22 cellular contexts compared by ENCODE assay signal in genomic region chr22:48706934-48707748, GRCh38.
DNase-seq lines count a peak whose midpoint lies in the region; ATAC-seq, FAIRE-seq and TF ChIP-seq lines count a peak whose summit lies in the region.
"Had no signal": no experiment of that assay in that cellular context is flagged by ENCODE, and none has a peak within 500 bp of the region (broad histone marks: within the 10 kb centered on the region; RNA-seq: fewer than 3 reads in every experiment).

No MANE protein-coding gene starts in this region.

- intact Hi-C loops in kidney (cut with DNase I) (no loop called here), sciatic nerve (cut with DNase I) (no loop called here)

- no peak overlapping the region for H3K9ac ChIP-seq in kidney (ENCODE audit: low read length in 2 of 2)

- H3K4me1 Mint-ChIP-seq in activated naive CD8-positive, alpha-beta T cell treated with anti-CD3 and anti-CD28 coated beads, Interleukin-2, amount 10 ng/mL, durations not matched to agents 7 days and 5 days = no peaks in the 10 kb centered on the region
- H3K4me1 Mint-ChIP-seq in activated naive CD8-positive, alpha-beta T cell treated with anti-CD3 and anti-CD28 coated beads for 36 hours = no peaks in the 10 kb centered on the region
- H3K4me1 Mint-ChIP-seq: CD4-positive, CD25-positive, alpha-beta regulatory T cell had no signal

- H3K4me3 ChIP-seq in H7 (ENCODE audit: insufficient read depth, low read depth, low read length) (no peak overlapping the region), kidney (ENCODE audit: low read length in 2 of 2) (no peak overlapping the region)
- H3K4me3 ChIP-seq: SK-N-MC had no signal

- no peaks in the 10 kb centered on the region for H3K36me3 Mint-ChIP-seq in activated naive CD8-positive, alpha-beta T cell treated with anti-CD3 and anti-CD28 coated beads, Interleukin-2, amount 10 ng/mL, durations not matched to agents 7 days and 5 days
- no peaks in the 10 kb centered on the region for H3K36me3 Mint-ChIP-seq in activated naive CD8-positive, alpha-beta T cell treated with anti-CD3 and anti-CD28 coated beads for 36 hours
- H3K36me3 Mint-ChIP-seq: CD4-positive, CD25-positive, alpha-beta regulatory T cell had no signal

- H3K9me3 ChIP-seq in kidney (ENCODE audit: control insufficient read depth in 1 of 2, low read length in 2 of 2) = no peaks in the 10 kb centered on the region

- H3K27ac ChIP-seq in kidney (ENCODE audit: low read depth in 2 of 2, low read length in 2 of 2) = no peak overlapping the region
- H3K27ac ChIP-seq: SK-N-MC had no signal

- H3K27me3 Mint-ChIP-seq in activated naive CD8-positive, alpha-beta T cell treated with anti-CD3 and anti-CD28 coated beads, Interleukin-2, amount 10 ng/mL, durations not matched to agents 7 days and 5 days = no peaks in the 10 kb centered on the region
- no peaks in the 10 kb centered on the region for H3K27me3 Mint-ChIP-seq in activated naive CD8-positive, alpha-beta T cell treated with anti-CD3 and anti-CD28 coated beads for 36 hours
- H3K27me3 Mint-ChIP-seq: CD4-positive, CD25-positive, alpha-beta regulatory T cell had no signal

- H3K27me3 ChIP-seq in H7 (ENCODE audit: control insufficient read depth, insufficient read depth, low read length) = no peaks in the 10 kb centered on the region

- H3K4me1 ChIP-seq in kidney (ENCODE audit: control insufficient read depth in 1 of 2, insufficient read depth in 1 of 2, low read depth in 1 of 2, low read length in 2 of 2) = no peaks in the 10 kb centered on the region

- H3K36me3 ChIP-seq in H7 (replicated peaks; ENCODE audit: control insufficient read depth, insufficient read depth, low read length) (no peaks in the 10 kb centered on the region), kidney (ENCODE audit: control insufficient read depth in 1 of 2, insufficient read depth in 2 of 2, low read length in 2 of 2) (no peaks in the 10 kb centered on the region)

- no peak for ATAC-seq in activated naive CD8-positive, alpha-beta T cell treated with anti-CD3 and anti-CD28 coated beads, Interleukin-2, amount 10 ng/mL, durations not matched to agents 7 days and 5 days (ENCODE audit: low read depth)
- ATAC-seq in sciatic nerve (no peak), HG02840 (IDR thresholded peaks at IDR 0.05; ENCODE audit: low FRiP score, unreplicated experiment) (no peak), HG03439 (IDR thresholded peaks at IDR 0.05; ENCODE audit: unreplicated experiment) (no peak)

- no peak for FAIRE-seq in kidney (lab: Jason Lieb, UNC)
- FAIRE-seq: H54 had no signal

- peak; percentile 13 for DNase-seq in activated naive CD8-positive, alpha-beta T cell treated with anti-CD3 and anti-CD28 coated beads, Interleukin-2, amount 10 ng/mL, durations not matched to agents 7 days and 5 days
- no peak for DNase-seq in activated naive CD8-positive, alpha-beta T cell treated with anti-CD3 and anti-CD28 coated beads for 36 hours
- DNase-seq in H7 = peak; percentile 42
- peak; percentile 54 for DNase-seq in kidney
- DNase-seq in sciatic nerve (ENCODE audit: low spot score) = peak; percentile 41
- no peak for DNase-seq in NCI-H345 (lab: John Stamatoyannopoulos, UW)
- DNase-seq: CD4-positive, CD25-positive, alpha-beta regulatory T cell; DMS153; DND-41; KBM-7; NCI-H1105 treated with DMSO at 0.1 percent for 48 hours; NCI-H146; NCI-H1930; NCI-H2107; NCI-H446 treated with DMSO at 0.1 percent for 48 hours; NCI-H526; RPMI8226; SHP77 treated with DMSO at 0.1 percent for 48 hours had no signal

- POLR2A ChIA-PET in activated naive CD8-positive, alpha-beta T cell treated with anti-CD3 and anti-CD28 coated beads, Interleukin-2, amount 10 ng/mL, durations not matched to agents 7 days and 5 days (lab: Charles Lee) = no interaction called here

- H3K27ac Mint-ChIP-seq in activated naive CD8-positive, alpha-beta T cell treated with anti-CD3 and anti-CD28 coated beads, Interleukin-2, amount 10 ng/mL, durations not matched to agents 7 days and 5 days = no peak overlapping the region
- H3K27ac Mint-ChIP-seq in activated naive CD8-positive, alpha-beta T cell treated with anti-CD3 and anti-CD28 coated beads for 36 hours = no peak overlapping the region
- H3K27ac Mint-ChIP-seq: CD4-positive, CD25-positive, alpha-beta regulatory T cell had no signal

- H3K9me3 Mint-ChIP-seq in activated naive CD8-positive, alpha-beta T cell treated with anti-CD3 and anti-CD28 coated beads, Interleukin-2, amount 10 ng/mL, durations not matched to agents 7 days and 5 days = no peaks in the 10 kb centered on the region
- H3K9me3 Mint-ChIP-seq in activated naive CD8-positive, alpha-beta T cell treated with anti-CD3 and anti-CD28 coated beads for 36 hours = no peaks in the 10 kb centered on the region
- H3K9me3 Mint-ChIP-seq: CD4-positive, CD25-positive, alpha-beta regulatory T cell had no signal

- no peak for TF ChIP-seq CTCF in kidney (IDR thresholded peaks at IDR 0.05; ENCODE audit: borderline replicate concordance, extremely low read depth, insufficient read depth)

- H3K4me3 Mint-ChIP-seq in activated naive CD8-positive, alpha-beta T cell treated with anti-CD3 and anti-CD28 coated beads, Interleukin-2, amount 10 ng/mL, durations not matched to agents 7 days and 5 days = no peak overlapping the region
- H3K4me3 Mint-ChIP-seq in activated naive CD8-positive, alpha-beta T cell treated with anti-CD3 and anti-CD28 coated beads for 36 hours = no peak overlapping the region
- H3K4me3 Mint-ChIP-seq: CD4-positive, CD25-positive, alpha-beta regulatory T cell had no signal

Comparison
In these comparisons a context has a peak if more than half of its experiments do, and no peak if none do; other contexts are left out.
1. DNase-seq: peak in activated naive CD8-positive, alpha-beta T cell treated with anti-CD3 and anti-CD28 coated beads, Interleukin-2, amount 10 ng/mL, durations not matched to agents 7 days and 5 days (single experiment), H7 (single experiment), kidney (single experiment) and sciatic nerve (single experiment); none in activated naive CD8-positive, alpha-beta T cell treated with anti-CD3 and anti-CD28 coated beads for 36 hours (single experiment) and NCI-H345 (single experiment).